1 cellular context compared by ENCODE assay signal in genomic region chr4:6948134-6948460, GRCh38.
TF ChIP-seq lines count a peak whose summit lies in the region.

No MANE protein-coding gene starts in this region.

TF ChIP-seq in liver, 16 proteins besides CTCF, POLR2A, EP300 and RAD21:
- TF ChIP-seq ATF3 (IDR thresholded peaks at IDR 0.05) (no peak), SP1 (IDR thresholded peaks at IDR 0.05) (no peak), FOXA2 (IDR thresholded peaks at IDR 0.05) (no peak), EGR1 (IDR thresholded peaks at IDR 0.05; ENCODE audit: low read depth in 2 of 2) (no peak), REST (IDR thresholded peaks at IDR 0.05) (no peak), HNF4G (IDR thresholded peaks at IDR 0.05) (no peak), JUND (IDR thresholded peaks at IDR 0.05) (no peak), HNF4A (conservative IDR thresholded peaks at IDR 0.05) (no peak), ZBTB33 (IDR thresholded peaks at IDR 0.05) (no peak), FOXA1 (IDR thresholded peaks at IDR 0.05) (no peak), NR2F2 (IDR thresholded peaks at IDR 0.05) (no peak), RXRA (IDR thresholded peaks at IDR 0.05) (no peak), YY1 (IDR thresholded peaks at IDR 0.05) (no peak)
